26 cellular contexts compared by ENCODE assay signal in genomic region chr11:116263770-116264169, GRCh38.
DNase-seq lines count a peak whose midpoint lies in the region; ATAC-seq and TF ChIP-seq lines count a peak whose summit lies in the region.
"Had no signal": no experiment of that assay in that cellular context is flagged by ENCODE, and none has a peak within 500 bp of the region (broad histone marks: within the 10 kb centered on the region; RNA-seq: fewer than 3 reads in every experiment).

No MANE protein-coding gene starts in this region.

- H4K20me1 ChIP-seq in neural progenitor cell (ENCODE audit: low read depth), result no peaks in the 10 kb centered on the region

- H3K9ac ChIP-seq in neural progenitor cell, result no peak overlapping the region

- H3K9me3 ChIP-seq in neural progenitor cell (ENCODE audit: low read depth), result no peaks in the 10 kb centered on the region
- no peaks in the 10 kb centered on the region for H3K9me3 ChIP-seq in WERI-Rb-1 (ENCODE audit: severe bottlenecking)
- H3K9me3 ChIP-seq: MG63 had no signal

- H3K27ac Mint-ChIP-seq in glutamatergic neuron (ENCODE audit: unreplicated experiment) (peak overlapping the region; percentile 57), neural progenitor cell (peak overlapping the region; percentile 93)
- no peak overlapping the region for H3K27ac Mint-ChIP-seq in activated T-helper 2 cell treated with anti-CD3 and anti-CD28 coated beads, Interferon-gamma antibody, Interleukin-2, Interleukin-4, amounts not matched to agents 10 μg/mL and 5 μg/mL and 100 μg/mL, durations not matched to agents 14 hours and 24 hours and 36 hours
- H3K27ac Mint-ChIP-seq: HFFc6 had no signal

- H3K4me2 ChIP-seq in neural progenitor cell, result peak overlapping the region; percentile 61

- peaks cover 31% of the 10 kb centered on the region for H3K4me1 Mint-ChIP-seq in glutamatergic neuron (ENCODE audit: low read depth, unreplicated experiment)
- H3K4me1 Mint-ChIP-seq in neural progenitor cell, result peaks cover 52% of the 10 kb centered on the region
- no peaks in the 10 kb centered on the region for H3K4me1 Mint-ChIP-seq in activated T-helper 2 cell treated with anti-CD3 and anti-CD28 coated beads, Interferon-gamma antibody, Interleukin-2, Interleukin-4, amounts not matched to agents 10 μg/mL and 5 μg/mL and 100 μg/mL, durations not matched to agents 14 hours and 24 hours and 36 hours (ENCODE audit: low read depth)
- H3K4me1 Mint-ChIP-seq: CD8-positive, alpha-beta memory T cell had no signal

- intact Hi-C loops in activated T-helper 2 cell treated with anti-CD3 and anti-CD28 coated beads, Interferon-gamma antibody, Interleukin-2, Interleukin-4, amounts not matched to agents 10 μg/mL and 5 μg/mL and 100 μg/mL, durations not matched to agents 14 hours and 24 hours and 36 hours (cut with micrococcal nuclease), result no loop called here

- H3K4me3 ChIP-seq in neural progenitor cell (no peak overlapping the region), WERI-Rb-1 (ENCODE audit: low read depth, low read length) (no peak overlapping the region)
- H3K4me3 ChIP-seq: K562, MG63 had no signal

- H3K36me3 Mint-ChIP-seq in glutamatergic neuron (ENCODE audit: unreplicated experiment), result no peaks in the 10 kb centered on the region
- H3K36me3 Mint-ChIP-seq in neural progenitor cell, result no peaks in the 10 kb centered on the region
- H3K36me3 Mint-ChIP-seq in activated T-helper 2 cell treated with anti-CD3 and anti-CD28 coated beads, Interferon-gamma antibody, Interleukin-2, Interleukin-4, amounts not matched to agents 10 μg/mL and 5 μg/mL and 100 μg/mL, durations not matched to agents 14 hours and 24 hours and 36 hours (ENCODE audit: low read depth), result no peaks in the 10 kb centered on the region
- H3K36me3 Mint-ChIP-seq: CD8-positive, alpha-beta memory T cell had no signal

- H3K79me2 ChIP-seq in neural progenitor cell (ENCODE audit: low read depth), result no peaks in the 10 kb centered on the region

- no peak overlapping the region for H2AFZ ChIP-seq in neural progenitor cell (replicated peaks)

- H3K4me3 Mint-ChIP-seq in glutamatergic neuron (ENCODE audit: unreplicated experiment) (no peak overlapping the region), neural progenitor cell (peak overlapping the region; percentile 20)
- H3K4me3 Mint-ChIP-seq in activated T-helper 2 cell treated with anti-CD3 and anti-CD28 coated beads, Interferon-gamma antibody, Interleukin-2, Interleukin-4, amounts not matched to agents 10 μg/mL and 5 μg/mL and 100 μg/mL, durations not matched to agents 14 hours and 24 hours and 36 hours (ENCODE audit: low read depth), result no peak overlapping the region
- H3K4me3 Mint-ChIP-seq: CD8-positive, alpha-beta memory T cell; HFFc6 had no signal

- H3K9me3 Mint-ChIP-seq in glutamatergic neuron (ENCODE audit: unreplicated experiment) (peaks cover 5% of the 10 kb centered on the region), neural progenitor cell (no peaks in the 10 kb centered on the region)
- no peaks in the 10 kb centered on the region for H3K9me3 Mint-ChIP-seq in activated T-helper 2 cell treated with anti-CD3 and anti-CD28 coated beads, Interferon-gamma antibody, Interleukin-2, Interleukin-4, amounts not matched to agents 10 μg/mL and 5 μg/mL and 100 μg/mL, durations not matched to agents 14 hours and 24 hours and 36 hours

- DNase-seq in NCI-H2227 (lab: John Stamatoyannopoulos, UW; ENCODE audit: unreplicated experiment) (peak; percentile 17), NCI-H2227 treated with DMSO at 0.1 percent for 48 hours (lab: John Stamatoyannopoulos, UW) (no peak), glutamatergic neuron (no peak), neural progenitor cell (ENCODE audit: low spot score) (no peak), WERI-Rb-1 (no peak)
- DNase-seq in activated T-helper 2 cell treated with anti-CD3 and anti-CD28 coated beads, Interferon-gamma antibody, Interleukin-2, Interleukin-4, amounts not matched to agents 10 μg/mL and 5 μg/mL and 100 μg/mL, durations not matched to agents 14 hours and 24 hours and 36 hours (ENCODE audit: low spot score), result no peak
- DNase-seq: 8988T; C1 segment of cervical spinal cord; CD8-positive, alpha-beta memory T cell; GDM1; HFFc6; MG63; NCI-H1048; NCI-H1417 treated with DMSO at 0.1 percent for 48 hours; NCI-H187; NCI-H226; NCI-H524; NCI-H774; NK-92 treated with Interleukin-12 subunit alpha and Interleukin-12 subunit beta, amount 100 ng/mL, for 24 hours; SIG-M5 had no signal

- H3K36me3 ChIP-seq in neural progenitor cell (no peaks in the 10 kb centered on the region), WERI-Rb-1 (no peaks in the 10 kb centered on the region)
- H3K36me3 ChIP-seq: MG63 had no signal

- H3K27ac ChIP-seq in neural progenitor cell, result no peak overlapping the region
- no peak overlapping the region for H3K27ac ChIP-seq in WERI-Rb-1
- H3K27ac ChIP-seq: HL-60 had no signal

- H3K27me3 Mint-ChIP-seq in glutamatergic neuron (ENCODE audit: unreplicated experiment) (peaks cover 5% of the 10 kb centered on the region), neural progenitor cell (ENCODE audit: insufficient read depth, low read depth) (peaks cover 12% of the 10 kb centered on the region)
- H3K27me3 Mint-ChIP-seq in activated T-helper 2 cell treated with anti-CD3 and anti-CD28 coated beads, Interferon-gamma antibody, Interleukin-2, Interleukin-4, amounts not matched to agents 10 μg/mL and 5 μg/mL and 100 μg/mL, durations not matched to agents 14 hours and 24 hours and 36 hours (ENCODE audit: low read depth), result no peaks in the 10 kb centered on the region

- peaks cover 17% of the 10 kb centered on the region for H3F3A ChIP-seq in neural progenitor cell (ENCODE audit: low read depth)

- TF ChIP-seq CTCF in glutamatergic neuron (IDR thresholded peaks at IDR 0.05; ENCODE audit: partially characterized antibody, unreplicated experiment), result no peak
- TF ChIP-seq CTCF in neural progenitor cell (IDR thresholded peaks at IDR 0.05), result no peak
- TF ChIP-seq CTCF in WERI-Rb-1 (IDR thresholded peaks at IDR 0.05; ENCODE audit: low read depth, low read length), result no peak

- peaks cover 22% of the 10 kb centered on the region for H3K4me1 ChIP-seq in neural progenitor cell

- ATAC-seq in HG02938 (IDR thresholded peaks at IDR 0.05; ENCODE audit: unreplicated experiment), result no peak
- ATAC-seq: HepG2, K562, Panc1, SK-N-SH treated with all-trans-retinoic acid at 6 μM for 48 hours had no signal

- no peaks in the 10 kb centered on the region for H3K27me3 ChIP-seq in neural progenitor cell
- no peaks in the 10 kb centered on the region for H3K27me3 ChIP-seq in WERI-Rb-1 (ENCODE audit: insufficient read depth, low read depth, severe bottlenecking)
- H3K27me3 ChIP-seq: MG63 had no signal
